Comparison of ENCODE assay signal across 8 cellular contexts in genomic region chr21:37915941-37916794, GRCh38. TPM values are rescaled to one million over a fixed set of nuclear protein-coding genes. Genes with fewer than 3 reads are reported as not detected.
DNase-seq lines count a peak whose midpoint lies in the region; ATAC-seq, FAIRE-seq and TF ChIP-seq lines count a peak whose summit lies in the region.

Gene KCNJ6 (minus strand): TSS chr21:37916457. CDS start chr21:37840682, 75,775 bp downstream.

- CTCF ChIA-PET in A549 (lab: Yijun Ruan, JAX) = interaction anchor here (0.6 to 3.3 kb wide), 28 partner anchors 22 to 442 kb away, joined by 3 to 14 read pairs (median 4); no protein-coding TSS in a partner anchor

- H3K4me2 ChIP-seq in A549 = peak within 1 kb of the TSS; percentile 98
- peak within 1 kb of the TSS; percentile 91 for H3K4me2 ChIP-seq in GM23248 (ENCODE audit: unreplicated experiment)

- no peak for TF ChIP-seq EP300 in A549 (IDR thresholded peaks at IDR 0.05)

- TF ChIP-seq RAD21 in A549 (conservative IDR thresholded peaks at IDR 0.05 in 1 of 2, IDR thresholded peaks at IDR 0.05 in 1 of 2) = peak; percentile 57 to 68

- no peaks in the 10 kb centered on the region for H3K36me3 ChIP-seq in GM23248 (ENCODE audit: low read depth)
- H3K36me3 ChIP-seq in Peyer's patch = no peaks in the 10 kb centered on the region

- no peak for FAIRE-seq in A549 (lab: Jason Lieb, UNC)

- under 1% methylated on average over 38 of the region's 68 CpGs for WGBS in A549 (ENCODE audit: missing lambda C conversion rate)
- WGBS in GM23248 (ENCODE audit: low coverage in 1 of 2, low lambda C conversion rate in 2 of 2, missing lambda C conversion rate in 2 of 2), 2 experiments = 3% methylated on average over 46 to 68 of the region's 68 CpGs

- H3K4me1 ChIP-seq in A549 (peaks cover 43% of the 10 kb centered on the region), GM23248 (ENCODE audit: insufficient read depth) (peaks cover 11% of the 10 kb centered on the region; the same call in 1 of the 2 replicates), Peyer's patch (peaks cover 0 to 11% (median 0%) of the 10 kb centered on the region in 4 donors)

- peak; percentile 46 to 58 for DNase-seq in A549 (ENCODE audit: low read depth in 1 of 2, low spot score in 1 of 2)
- peak; percentile 82 for DNase-seq in GM23248
- peak; percentile 17 for DNase-seq in NCI-H82 treated with DMSO at 0.1 percent for 48 hours (lab: John Stamatoyannopoulos, UW; ENCODE audit: unreplicated experiment)
- DNase-seq in epithelial cell of esophagus (ENCODE audit: low read depth) = peak; percentile 49
- DNase-seq in myocyte (ENCODE audit: low read depth) = peak; percentile 86
- DNase-seq in AML-193 (lab: John Stamatoyannopoulos, UW) = no peak
- no peak for DNase-seq in Peyer's patch
- DNase-seq in activated gamma-delta T cell treated with Interleukin-2 at 50 U/mL for 16 hours = no peak

- H3F3A ChIP-seq in GM23248 (ENCODE audit: insufficient read depth) = 0 out of 2 replicates have a peak, but pooled peaks cover 9% of the 10 kb centered on the region

- peak within 1 kb of the TSS; percentile 59 for H3K4me3 ChIP-seq in A549
- peak within 1 kb of the TSS; percentile 72 for H3K4me3 ChIP-seq in GM23248
- H3K4me3 ChIP-seq in epithelial cell of esophagus (ENCODE audit: low read length) = no peak within 1 kb of the TSS
- peak within 1 kb of the TSS in 1 of 4 donors; percentile 12 for H3K4me3 ChIP-seq in Peyer's patch

- H3K79me2 ChIP-seq in GM23248 (ENCODE audit: insufficient read depth) = no peaks in the 10 kb centered on the region

- ATAC-seq in A549 = peak; percentile 85 to 92

- TF ChIP-seq POLR2A in A549 (IDR thresholded peaks at IDR 0.05; ENCODE audit: low read length) (no peak), Peyer's patch (IDR thresholded peaks at IDR 0.05) (no peak)

- in situ Hi-C loops in GM23248 (cut with MboI) = loop anchor here (25.0 kb wide), 1 partner anchor 204 kb away; no protein-coding TSS in a partner anchor

- peak within 1 kb of the TSS; percentile 64; the same call in 1 of the 2 replicates for H2AFZ ChIP-seq in GM23248

- H3K9ac ChIP-seq in GM23248 = no peak within 1 kb of the TSS

- H3K27me3 ChIP-seq in GM23248 (replicated peaks; ENCODE audit: insufficient read depth) (peaks cover 25% of the 10 kb centered on the region), Peyer's patch (peaks cover 0 to 18% of the 10 kb centered on the region in 2 donors)

- H4K20me1 ChIP-seq in GM23248 (ENCODE audit: insufficient read depth) = no peaks in the 10 kb centered on the region

- no peaks in the 10 kb centered on the region for H3K9me2 ChIP-seq in GM23248 (ENCODE audit: insufficient read depth)

- POLR2A ChIA-PET in A549 (lab: Yijun Ruan, JAX) = interaction anchor here (0.6 to 1.0 kb wide), 2 partner anchors 221 to 437 kb away, joined by 3 to 5 read pairs; no protein-coding TSS in a partner anchor

- peak within 1 kb of the TSS; percentile 90 to 91 for H3K27ac ChIP-seq in A549
- no peak within 1 kb of the TSS for H3K27ac ChIP-seq in GM23248
- H3K27ac ChIP-seq in Peyer's patch = no peak within 1 kb of the TSS

- H3K9me3 ChIP-seq in A549 (0 out of 3 replicates have a peak, but pooled peaks cover 6% of the 10 kb centered on the region), GM23248 (ENCODE audit: low read depth) (no peaks in the 10 kb centered on the region), Peyer's patch (no peaks in the 10 kb centered on the region)

- TF ChIP-seq CTCF in A549 (IDR thresholded peaks at IDR 0.05) (peak; percentile 37), epithelial cell of esophagus (IDR thresholded peaks at IDR 0.05; ENCODE audit: insufficient read depth, low read depth, low read length, missing control alignments) (peak; percentile 47), Peyer's patch (IDR thresholded peaks at IDR 0.05) (peak in 3 of 6 experiments; percentile 30 to 38 (median 33))

TF ChIP-seq in A549, 52 proteins besides CTCF, POLR2A, EP300 and RAD21:
- TF ChIP-seq E2F6 (IDR thresholded peaks at IDR 0.05; ENCODE audit: borderline replicate concordance, low read depth) (no peak), SMC3 (IDR thresholded peaks at IDR 0.05) (peak; percentile 80), ESRRA (IDR thresholded peaks at IDR 0.05; ENCODE audit: borderline replicate concordance, low read length) (no peak)

RNA-seq across cellular contexts. Expression of gene KCNJ6, which starts in this region (rescaled TPM):
- polyA plus RNA-seq in A549 (2011; rRNA removed) (1.4 and 2.3 TPM in 2 replicates), A549 (2017; fragmentation: RNase III; extraction: RNeasy Plus Mini Kit Qiagen cat#74134 plus additional on column Dnase treatment) (0.33 to 0.79 TPM (median 0.68 TPM) in 3 replicates), GM23248 (2016; fragmentation: Nextera tagmentation; extraction: Ambion mirVana) (0.05 and 0.11 TPM in 2 replicates)
- 0.25 and 0.32 TPM in 2 replicates for polyA plus RNA-seq in A549 (2012; cell fraction: cytosol; rRNA removed)
- polyA plus RNA-seq in A549 (2012; cell fraction: nucleus; rRNA removed) = 0.19 and 0.27 TPM in 2 replicates
- polyA minus RNA-seq in A549 (2011; rRNA and poly(A)+ RNA removed) = 2.3 and 4.1 TPM in 2 replicates
- 0.13 TPM in 1 of 2 replicates, not detected in the other for total RNA-seq in GM23248 (2014; rRNA removed; shearing (Covaris generic))
- total RNA-seq in myocyte (18.3 and 19.4 TPM in 2 replicates), Peyer's patch (under 1 TPM; 0.13 to 0.83 (median 0.28) TPM)
- 11.2 TPM for polyA plus RNA-seq in myocyte (2012)

Comparison
In these comparisons a context has a peak if more than half of its experiments do, and no peak if none do; other contexts are left out.
1. RNA of gene KCNJ6 (total RNA-seq): 18.3 to 19.4 TPM in myocyte; 0.13 to 0.83 TPM in Peyer's patch and 0.13 TPM in GM23248; every median in the first group is over 10 times any median in the second.
2. Peak in DNase-seq, H3K4me3 ChIP-seq and H3K4me2 ChIP-seq in GM23248; RNA of the gene not detected or under 1 TPM.
3. DNase-seq: peak in A549 (2 of 2), NCI-H82 treated with DMSO at 0.1 percent for 48 hours (single experiment), epithelial cell of esophagus (single experiment) and myocyte (single experiment); none in AML-193 (0 of 2), Peyer's patch (0 of 3) and activated gamma-delta T cell treated with Interleukin-2 at 50 U/mL for 16 hours (single experiment).
4. H3K27ac ChIP-seq: peak in A549 (2 of 2); none in GM23248 (single experiment) and Peyer's patch (0 of 4).